10 cellular contexts compared by ENCODE assay signal in genomic region chrX:56268888-56269287, GRCh38. TPM values are rescaled to one million over a fixed set of nuclear protein-coding genes. Genes with fewer than 3 reads are reported as not detected.
A peak's percentile ranks its signal among the peaks of the same experiment; 100 is the strongest.
DNase-seq lines count a peak whose midpoint lies in the region; ATAC-seq and TF ChIP-seq lines count a peak whose summit lies in the region.
"Had no signal": no experiment of that assay in that cellular context is flagged by ENCODE, and none has a peak within 500 bp of the region (broad histone marks: within the 10 kb centered on the region; RNA-seq: fewer than 3 reads in every experiment).

No MANE protein-coding gene starts in this region.

- TF ChIP-seq POLR2A in right lobe of liver (IDR thresholded peaks at IDR 0.05) = no peak

- WGBS in right lobe of liver (ENCODE audit: insufficient coverage, low coverage, low lambda C conversion rate, missing lambda C conversion rate) = 40% methylated on average over 1 of the region's 1 CpG

- H3K36me3 ChIP-seq in right lobe of liver = no peaks in the 10 kb centered on the region

- DNase-seq in kidney tubule cell (ENCODE audit: low spot score) = peak; percentile 29
- no peak for DNase-seq in DMS 273 (lab: John Stamatoyannopoulos, UW; ENCODE audit: unreplicated experiment)
- no peak for DNase-seq in right lobe of liver
- no peak for DNase-seq in hippocampal formation (lab: John Stamatoyannopoulos, UW)
- DNase-seq: Calu3 had no signal

- no peaks in the 10 kb centered on the region for H3K9me3 ChIP-seq in right lobe of liver
- H3K9me3 ChIP-seq: ascending aorta had no signal

- ATAC-seq in GM19035 (IDR thresholded peaks at IDR 0.05; ENCODE audit: unreplicated experiment) (peak; percentile 68), GM21825 (IDR thresholded peaks at IDR 0.05; ENCODE audit: unreplicated experiment) (peak; percentile 83), HG03342 (IDR thresholded peaks at IDR 0.05; ENCODE audit: unreplicated experiment) (peak; percentile 89), right lobe of liver (no peak)

- H3K4me1 ChIP-seq in right lobe of liver = no peaks in the 10 kb centered on the region
- H3K4me1 ChIP-seq: ascending aorta had no signal

- intact Hi-C loops in right lobe of liver (cut with DNase I) = no loop called here

- TF ChIP-seq CTCF in right lobe of liver (IDR thresholded peaks at IDR 0.05) = no peak

- no peak overlapping the region for H3K27ac ChIP-seq in right lobe of liver
- H3K27ac ChIP-seq: ascending aorta, HL-60 had no signal

- no peak overlapping the region for H3K4me3 ChIP-seq in right lobe of liver
- H3K4me3 ChIP-seq: ascending aorta had no signal

- H3K27me3 ChIP-seq in right lobe of liver = no peaks in the 10 kb centered on the region
- H3K27me3 ChIP-seq: ascending aorta had no signal

RNA-seq across cellular contexts. Expression of gene KLF8, which starts 36.7 kb away (rescaled TPM):
- total RNA-seq in right lobe of liver = under 1 TPM; 0.44 to 0.61 (median 0.52) TPM

Comparison
In these comparisons a context has a peak if more than half of its experiments do, and no peak if none do; other contexts are left out.
1. ATAC-seq: peak in GM19035 (single experiment), GM21825 (single experiment) and HG03342 (single experiment); none in right lobe of liver (0 of 4).